In the genomic region with DNA sequence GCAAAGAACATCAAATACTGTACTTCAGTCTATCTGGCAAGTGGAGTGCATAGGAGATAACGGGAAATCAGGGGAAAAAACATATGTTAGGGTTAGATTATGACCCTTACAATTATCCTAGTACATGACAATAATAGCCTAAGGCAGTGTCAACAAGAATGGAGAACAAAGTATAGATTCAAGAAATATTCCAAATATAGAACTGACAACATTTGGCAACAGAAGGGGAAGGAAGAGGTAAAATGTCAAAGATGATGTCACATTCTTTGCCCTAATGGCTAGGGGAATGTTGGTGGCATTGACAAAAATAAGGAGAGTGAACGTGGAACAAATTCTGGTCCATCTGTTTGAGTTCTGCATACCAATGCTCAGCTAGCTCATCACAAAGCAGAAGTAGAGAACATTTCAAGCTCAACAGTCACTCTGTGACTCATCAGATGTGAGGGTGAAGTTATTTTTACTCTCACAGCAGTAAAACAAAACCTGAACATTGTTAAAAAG, we compare ENCODE assay signal across 8 cellular contexts.
A peak's percentile ranks its signal among the peaks of the same experiment; 100 is the strongest.
DNase-seq lines count a peak whose midpoint lies in the region; ATAC-seq and TF ChIP-seq lines count a peak whose summit lies in the region.

No MANE protein-coding gene starts in this region.

- no peaks in the 10 kb centered on the region for H3K9me3 ChIP-seq in neutrophil

- peak overlapping the region; percentile 82 for H3K27ac ChIP-seq in neutrophil

- H3K4me3 ChIP-seq in AG10803 (ENCODE audit: low read length) = no peak overlapping the region
- no peak overlapping the region for H3K4me3 ChIP-seq in neutrophil (ENCODE audit: low read depth in 1 of 2, low read length in 1 of 2)

- H3K36me3 ChIP-seq in neutrophil = no peaks in the 10 kb centered on the region

- TF ChIP-seq CTCF in AG10803 (conservative IDR thresholded peaks at IDR 0.05; ENCODE audit: low read length) = no peak
- no peak for TF ChIP-seq CTCF in neutrophil (IDR thresholded peaks at IDR 0.05)

- H3K27me3 ChIP-seq in neutrophil = no peaks in the 10 kb centered on the region

- ATAC-seq in GM21381 (IDR thresholded peaks at IDR 0.05; ENCODE audit: unreplicated experiment) (peak; percentile 69), GM19324 (IDR thresholded peaks at IDR 0.05; ENCODE audit: low FRiP score, unreplicated experiment) (no peak)

- peaks cover 35 to 49% of the 10 kb centered on the region in 2 experiments for H3K4me1 ChIP-seq in neutrophil (ENCODE audit: control insufficient read depth in 1 of 2, insufficient read depth in 1 of 2, low read depth in 1 of 2, low read length in 1 of 2)

- DNase-seq in AG10803 (ENCODE audit: low read depth) = peak; percentile 86
- peak; percentile 28 for DNase-seq in HPDE6-E6E7 (ENCODE audit: extremely low spot score)
- DNase-seq in astrocyte of the hippocampus (ENCODE audit: low read depth, low spot score) = peak; percentile 61
- DNase-seq in stimulated activated CD4-positive, alpha-beta T cell treated with anti-CD3 and anti-CD28 coated beads, Interleukin-12 subunit alpha, Interleukin-12 subunit beta, amount 100 ng/mL, for 4 hours = no peak
- DNase-seq in NCI-H2107 treated with DMSO at 0.1 percent for 48 hours (lab: John Stamatoyannopoulos, UW; ENCODE audit: unreplicated experiment) = no peak

Comparison
In these comparisons a context has a peak if more than half of its experiments do, and no peak if none do; other contexts are left out.
1. DNase-seq: peak in AG10803 (single experiment), HPDE6-E6E7 (single experiment) and astrocyte of the hippocampus (single experiment); none in stimulated activated CD4-positive, alpha-beta T cell treated with anti-CD3 and anti-CD28 coated beads, Interleukin-12 subunit alpha, Interleukin-12 subunit beta, amount 100 ng/mL, for 4 hours (single experiment) and NCI-H2107 treated with DMSO at 0.1 percent for 48 hours (single experiment).